In genomic region chr4:101421393-101421792, GRCh38 we compare ENCODE assay signal across 22 cellular contexts.
DNase-seq lines count a peak whose midpoint lies in the region; ATAC-seq, FAIRE-seq and TF ChIP-seq lines count a peak whose summit lies in the region.
"Had no signal": no experiment of that assay in that cellular context is flagged by ENCODE, and none has a peak within 500 bp of the region (broad histone marks: within the 10 kb centered on the region; RNA-seq: fewer than 3 reads in every experiment).

No MANE protein-coding gene starts in this region.

- peaks cover 22 to 39% (median 36%) of the 10 kb centered on the region in 7 donors for H3K4me1 Mint-ChIP-seq in naive thymus-derived CD4-positive, alpha-beta T cell
- H3K4me1 Mint-ChIP-seq: CD14-positive monocyte had no signal

- DNase-seq in GM12892 (ENCODE audit: insufficient read length) (no peak), IMR-90 (peak; percentile 1), SK-N-MC (ENCODE audit: low read depth, low spot score) (peak; percentile 34), left kidney (ENCODE audit: low read depth, low spot score) (peak; percentile 16), left cardiac atrium (no peak), neuronal stem cell (ENCODE audit: low spot score) (no peak)
- DNase-seq in naive thymus-derived CD4-positive, alpha-beta T cell, result no peak
- DNase-seq: H7, Kasumi-1, MG63, NCI-H1092, NCI-H1436 treated with DMSO at 0.1 percent for 48 hours, NCI-H2029, NCI-H345, NCI-H526, T-cell had no signal

- no peak for TF ChIP-seq POLR2A in GM12892 (IDR thresholded peaks at IDR 0.05; ENCODE audit: low read depth, low read length)
- TF ChIP-seq POLR2A in IMR-90 (IDR thresholded peaks at IDR 0.05; ENCODE audit: low read depth, low read length), result no peak

- intact Hi-C loops in IMR-90 (cut with micrococcal nuclease), result no loop called here
- intact Hi-C loops in left cardiac atrium (cut with DNase I), result no loop called here
- intact Hi-C loops in naive thymus-derived CD4-positive, alpha-beta T cell (cut with micrococcal nuclease), result no loop called here

- no peak overlapping the region for H2BK12ac ChIP-seq in neuronal stem cell (ENCODE audit: low read length)

- H3K4ac ChIP-seq in IMR-90 (ENCODE audit: low read depth, low read length), result no peak overlapping the region
- no peak overlapping the region for H3K4ac ChIP-seq in neuronal stem cell (ENCODE audit: low read length)

- WGBS in IMR-90 (ENCODE audit: extremely low coverage in 2 of 2, insufficient read length in 1 of 2), 2 experiments, result no CpG with 5 or more reads among the region's 2 CpGs
- WGBS in neuronal stem cell (ENCODE audit: extremely low coverage in 2 of 2, insufficient read length in 2 of 2, insufficient replicate concordance in 1 of 2), 2 donors, result no CpG with 5 or more reads among the region's 2 CpGs

- H2BK15ac ChIP-seq in IMR-90 (ENCODE audit: low read depth, low read length) (no peak overlapping the region), neuronal stem cell (ENCODE audit: low read length) (no peak overlapping the region)

- no peak overlapping the region for H2BK5ac ChIP-seq in IMR-90 (ENCODE audit: low read depth, low read length, poor library complexity, severe bottlenecking)
- no peak overlapping the region for H2BK5ac ChIP-seq in neuronal stem cell (ENCODE audit: low read length)

- H3K27ac Mint-ChIP-seq in naive thymus-derived CD4-positive, alpha-beta T cell, result no peak overlapping the region
- H3K27ac Mint-ChIP-seq: CD14-positive monocyte, IgD-negative memory B cell, T-cell had no signal

- CTCF ChIA-PET in IMR-90 (lab: Yijun Ruan, JAX), result interaction anchor here (1.1 kb wide), 1 partner anchor 12 kb away, joined by 5 read pairs; no protein-coding TSS in a partner anchor
- CTCF ChIA-PET in naive thymus-derived CD4-positive, alpha-beta T cell (lab: Charles Lee), result no interaction called here

- H3K27ac ChIP-seq in IMR-90 (ENCODE audit: insufficient read depth, low read length) (no peak overlapping the region), SK-N-MC (peak overlapping the region; percentile 67; the same call in 1 of the 2 replicates), neuronal stem cell (replicated peaks; ENCODE audit: low read length) (no peak overlapping the region)
- H3K27ac ChIP-seq in naive thymus-derived CD4-positive, alpha-beta T cell (ENCODE audit: low read depth, low read length), result no peak overlapping the region

- H3K36me3 ChIP-seq in IMR-90 (ENCODE audit: control insufficient read depth, insufficient read depth, low read length), result no peaks in the 10 kb centered on the region
- H3K36me3 ChIP-seq in SK-N-MC (ENCODE audit: insufficient read depth, low read length), result no peaks in the 10 kb centered on the region
- no peaks in the 10 kb centered on the region for H3K36me3 ChIP-seq in neuronal stem cell (replicated peaks in 1 of 2; ENCODE audit: control insufficient read depth in 2 of 2, insufficient read depth in 2 of 2, low read length in 2 of 2)
- no peaks in the 10 kb centered on the region for H3K36me3 ChIP-seq in naive thymus-derived CD4-positive, alpha-beta T cell (ENCODE audit: control insufficient read depth in 2 of 3, insufficient read depth in 3 of 3, low read length in 3 of 3)
- H3K36me3 ChIP-seq: MG63 had no signal

- H3K27me3 ChIP-seq in IMR-90 (ENCODE audit: control insufficient read depth, insufficient read depth, low read length), result no peaks in the 10 kb centered on the region
- H3K27me3 ChIP-seq in neuronal stem cell (ENCODE audit: control insufficient read depth in 3 of 3, insufficient read depth in 3 of 3, low read depth in 1 of 3, low read length in 3 of 3), result no peaks in the 10 kb centered on the region
- peaks cover 0 to 10% of the 10 kb centered on the region in 2 donors for H3K27me3 ChIP-seq in naive thymus-derived CD4-positive, alpha-beta T cell (ENCODE audit: control insufficient read depth in 2 of 2, insufficient read depth in 2 of 2, low read length in 2 of 2)
- H3K27me3 ChIP-seq: MG63 had no signal

- H3K4me3 ChIP-seq in IMR-90 (ENCODE audit: insufficient read depth, low read depth, low read length) (no peak overlapping the region), SK-N-MC (0 out of 2 replicates have a peak overlapping the region, but pooled peaks have one; percentile 23), neuronal stem cell (ENCODE audit: low read length in 2 of 2) (no peak overlapping the region)
- H3K4me3 ChIP-seq in naive thymus-derived CD4-positive, alpha-beta T cell (ENCODE audit: low read length), result no peak overlapping the region
- H3K4me3 ChIP-seq: MG63 had no signal

- no peaks in the 10 kb centered on the region for H3K79me1 ChIP-seq in IMR-90 (ENCODE audit: low read depth in 1 of 2, low read length in 2 of 2)
- H3K79me1 ChIP-seq in neuronal stem cell (ENCODE audit: low read depth, low read length), result no peaks in the 10 kb centered on the region

- H3K27me3 Mint-ChIP-seq in naive thymus-derived CD4-positive, alpha-beta T cell, result peaks cover 28 to 54% (median 38%) of the 10 kb centered on the region in 5 donors
- H3K27me3 Mint-ChIP-seq: IgD-negative memory B cell had no signal

- dilution Hi-C loops in IMR-90 (cut with HindIII; ENCODE audit: low sequenced_read_pairs, unreplicated experiment), result no loop called here

- no peaks in the 10 kb centered on the region for H4K20me1 ChIP-seq in IMR-90 (ENCODE audit: insufficient read depth, low read length)

- no peak for TF ChIP-seq RAD21 in IMR-90 (IDR thresholded peaks at IDR 0.05; ENCODE audit: low read length)

- H3K9me3 ChIP-seq in IMR-90 (ENCODE audit: control insufficient read depth, insufficient read depth, low read length) (no peaks in the 10 kb centered on the region), SK-N-MC (ENCODE audit: low read depth, low read length) (no peaks in the 10 kb centered on the region), neuronal stem cell (replicated peaks in 1 of 2; ENCODE audit: control insufficient read depth in 2 of 2, insufficient read depth in 1 of 2, low read depth in 1 of 2, low read length in 2 of 2) (no peaks in the 10 kb centered on the region)
- peaks cover 0 to 5% (median 0%) of the 10 kb centered on the region in 3 experiments for H3K9me3 ChIP-seq in naive thymus-derived CD4-positive, alpha-beta T cell (ENCODE audit: control insufficient read depth in 2 of 3, low read length in 3 of 3)
- H3K9me3 ChIP-seq: MG63 had no signal

- H4K91ac ChIP-seq in IMR-90 (ENCODE audit: insufficient read depth, low read depth, low read length) (no peak overlapping the region), neuronal stem cell (ENCODE audit: low read depth, low read length, poor library complexity) (no peak overlapping the region)

- no peak overlapping the region for H2BK120ac ChIP-seq in IMR-90 (ENCODE audit: low read depth, low read length)
- no peak overlapping the region for H2BK120ac ChIP-seq in neuronal stem cell (ENCODE audit: low read depth, low read length)

- no peak overlapping the region for H2BK20ac ChIP-seq in IMR-90 (ENCODE audit: low read depth, low read length)

- POLR2A ChIA-PET in IMR-90 (lab: Charles Lee; ENCODE audit: unreplicated experiment), result no interaction called here
- POLR2A ChIA-PET in naive thymus-derived CD4-positive, alpha-beta T cell (lab: Charles Lee), result interaction anchor here (1.1 kb wide), 1 partner anchor 9 kb away, joined by 3 read pairs; no protein-coding TSS in a partner anchor

- ATAC-seq in IMR-90 (ENCODE audit: low read depth), result peak; percentile 14; the same call in 1 of the 2 replicates
- no peak for ATAC-seq in left cardiac atrium
- no peak for ATAC-seq in HG03196 (IDR thresholded peaks at IDR 0.05; ENCODE audit: unreplicated experiment)
- no peak for ATAC-seq in naive thymus-derived CD4-positive, alpha-beta T cell
- ATAC-seq: Panc1, T-cell had no signal

- H3K4me3 Mint-ChIP-seq in naive thymus-derived CD4-positive, alpha-beta T cell, result no peak overlapping the region
- H3K4me3 Mint-ChIP-seq: CD14-positive monocyte, IgD-negative memory B cell, T-cell had no signal

- H3K23ac ChIP-seq in IMR-90 (ENCODE audit: low read depth, low read length), result no peak overlapping the region
- no peak overlapping the region for H3K23ac ChIP-seq in neuronal stem cell (ENCODE audit: low read depth, low read length, poor library complexity)

- in situ Hi-C loops in IMR-90 (cut with MboI; ENCODE audit: low sequenced_read_pairs), result no loop called here

- H4K5ac ChIP-seq in IMR-90 (ENCODE audit: low read depth, low read length), result no peak overlapping the region

- H2AFZ ChIP-seq in IMR-90 (replicated peaks; ENCODE audit: low read length, poor library complexity) (peak overlapping the region; percentile 40), neuronal stem cell (ENCODE audit: low read length) (no peak overlapping the region)

- no peak overlapping the region for H3K56ac ChIP-seq in IMR-90 (ENCODE audit: extremely low read depth, insufficient read depth, low read length)

- H3K4me2 ChIP-seq in IMR-90 (ENCODE audit: low read depth, low read length) (no peak overlapping the region), neuronal stem cell (ENCODE audit: insufficient read depth, low read length, poor library complexity, severe bottlenecking) (no peak overlapping the region)

- H3K36me3 Mint-ChIP-seq in naive thymus-derived CD4-positive, alpha-beta T cell, result peaks cover 0 to 4% (median 0%) of the 10 kb centered on the region in 5 donors
- H3K36me3 Mint-ChIP-seq: CD14-positive monocyte, IgD-negative memory B cell, T-cell had no signal

- TF ChIP-seq CTCF in IMR-90 (conservative IDR thresholded peaks at IDR 0.05; ENCODE audit: low read depth, low read length), result no peak

- H2AK5ac ChIP-seq in IMR-90 (ENCODE audit: low read depth, low read length) (no peak overlapping the region), neuronal stem cell (ENCODE audit: low read depth, low read length) (no peak overlapping the region)

- H3K18ac ChIP-seq in IMR-90 (ENCODE audit: low read depth, low read length) (no peak overlapping the region), neuronal stem cell (ENCODE audit: low read length) (no peak overlapping the region)

- no peaks in the 10 kb centered on the region for H3K9me1 ChIP-seq in IMR-90 (ENCODE audit: insufficient read depth, low read length)

- H3K9ac ChIP-seq in IMR-90 (ENCODE audit: low read depth, low read length) (no peak overlapping the region), SK-N-MC (ENCODE audit: insufficient read length) (no peak overlapping the region), neuronal stem cell (ENCODE audit: low read depth, low read length, poor library complexity) (no peak overlapping the region)

- no peak overlapping the region for H3K14ac ChIP-seq in IMR-90 (replicated peaks; ENCODE audit: low read depth, low read length)
- no peak overlapping the region for H3K14ac ChIP-seq in neuronal stem cell (ENCODE audit: low read length)

- H2AK9ac ChIP-seq in IMR-90 (replicated peaks; ENCODE audit: low read depth, low read length, poor library complexity), result no peak overlapping the region

- FAIRE-seq in GM12892 (lab: Jason Lieb, UNC), result peak; percentile 14
- FAIRE-seq: GM12891, GM18507 had no signal

- peaks cover 0 to 9% (median under 1%) of the 10 kb centered on the region in 11 donors for H3K9me3 Mint-ChIP-seq in naive thymus-derived CD4-positive, alpha-beta T cell

- H4K8ac ChIP-seq in IMR-90 (ENCODE audit: low read depth in 2 of 2, low read length in 2 of 2) (no peak overlapping the region), neuronal stem cell (ENCODE audit: low read depth, low read length) (no peak overlapping the region)

- no TSS peak for BruUV-seq in IMR-90 (replicated peaks; lab: Mats Ljungman, UMichigan)

- H3K4me1 ChIP-seq in IMR-90 (ENCODE audit: control insufficient read depth, insufficient read depth, low read length), result no peaks in the 10 kb centered on the region
- H3K4me1 ChIP-seq in neuronal stem cell (ENCODE audit: control insufficient read depth in 2 of 2, insufficient read depth in 1 of 2, low read depth in 1 of 2, low read length in 2 of 2), result peaks cover 0 to 7% of the 10 kb centered on the region in 2 donors
- H3K4me1 ChIP-seq in naive thymus-derived CD4-positive, alpha-beta T cell (ENCODE audit: control insufficient read depth in 2 of 2, insufficient read depth in 2 of 2, low read length in 2 of 2), result peaks cover 32 to 34% of the 10 kb centered on the region in 2 donors

Comparison
In these comparisons a context has a peak if more than half of its experiments do, and no peak if none do; other contexts are left out.
1. DNase-seq: peak in IMR-90 (single experiment), SK-N-MC (single experiment) and left kidney (single experiment); none in GM12892 (single experiment), left cardiac atrium (single experiment), neuronal stem cell (single experiment) and naive thymus-derived CD4-positive, alpha-beta T cell (0 of 9).